ENCODE assay signal across 16 cellular contexts in the genomic region with DNA sequence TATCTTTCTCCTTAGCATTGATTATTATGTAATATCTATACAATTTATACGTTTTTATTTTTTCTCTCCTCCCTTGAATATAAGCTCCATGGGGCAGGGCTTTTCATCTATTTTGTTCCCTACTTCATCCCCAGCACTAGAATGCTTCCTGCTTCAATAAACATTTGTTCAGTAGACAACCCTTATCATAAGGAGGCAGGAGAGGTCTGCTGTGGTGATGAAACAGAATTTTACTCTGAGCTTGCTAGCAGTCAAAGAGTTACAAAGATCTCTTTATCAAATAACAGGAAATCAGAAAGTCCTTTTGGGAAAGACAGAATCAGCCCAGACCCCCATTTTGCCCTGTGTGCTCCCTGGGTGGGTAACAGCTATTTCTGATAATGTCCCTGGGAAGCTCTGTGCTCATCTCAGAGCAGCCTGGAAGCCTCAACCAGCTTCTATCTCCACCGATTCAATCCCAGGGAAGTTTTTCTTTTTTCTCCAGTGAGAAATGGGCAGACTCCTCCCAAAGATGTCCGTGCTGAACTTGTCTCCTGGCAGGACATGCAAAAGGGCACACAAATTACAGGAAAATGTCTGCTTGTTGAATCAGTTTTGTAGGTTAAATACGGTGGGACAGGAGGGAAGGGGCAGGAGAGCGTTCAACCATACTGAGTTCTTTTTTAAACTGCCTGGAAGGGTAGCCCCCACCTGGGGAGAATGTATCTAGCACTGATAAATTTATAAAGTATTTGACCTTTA.
DNase-seq lines count a peak whose midpoint lies in the region; ATAC-seq, FAIRE-seq and TF ChIP-seq lines count a peak whose summit lies in the region.
"Had no signal": no experiment of that assay in that cellular context is flagged by ENCODE, and none has a peak within 500 bp of the region (broad histone marks: within the 10 kb centered on the region; RNA-seq: fewer than 3 reads in every experiment).

No MANE protein-coding gene starts in this region.

- H2AFZ ChIP-seq in SK-N-SH (ENCODE audit: low read depth) (peak overlapping the region; percentile 14; the same call in 1 of the 2 replicates), H1 (ENCODE audit: low read length) (peak overlapping the region; percentile 86)

- no peak overlapping the region for H2BK20ac ChIP-seq in H1 (ENCODE audit: low read length)

- no peak overlapping the region for H3K14ac ChIP-seq in H1 (ENCODE audit: insufficient read length)

- no peak overlapping the region for H4K8ac ChIP-seq in H1 (ENCODE audit: extremely low read depth, insufficient read depth, low read length)

- H3K79me1 ChIP-seq in H1 (ENCODE audit: low read depth, low read length), result no peaks in the 10 kb centered on the region

- H3K4me3 Mint-ChIP-seq in neural crest cell, result no peak overlapping the region
- H3K4me3 Mint-ChIP-seq in CD4-positive, alpha-beta memory T cell, result no peak overlapping the region
- H3K4me3 Mint-ChIP-seq: activated naive CD4-positive, alpha-beta T cell treated with anti-CD3 and anti-CD28 coated beads, Interleukin-2, amount 50 U/mL, for 24 hours; stimulated activated effector memory CD8-positive, alpha-beta T cell treated with anti-CD3 and anti-CD28 coated beads, Interleukin-12 subunit alpha, Interleukin-12 subunit beta, amount 100 ng/mL, for 72 hours had no signal

- ATAC-seq in SK-N-SH treated with all-trans-retinoic acid at 6 μM for 48 hours, result no peak
- ATAC-seq in HG02588 (IDR thresholded peaks at IDR 0.05; ENCODE audit: unreplicated experiment), result no peak
- no peak for ATAC-seq in lower lobe of right lung
- ATAC-seq: stimulated activated effector memory CD8-positive, alpha-beta T cell treated with anti-CD3 and anti-CD28 coated beads, Interleukin-12 subunit alpha, Interleukin-12 subunit beta, amount 100 ng/mL, for 72 hours had no signal

- no peaks in the 10 kb centered on the region for H3K27me3 Mint-ChIP-seq in neural crest cell (ENCODE audit: low read depth)
- peaks cover 3 to 7% of the 10 kb centered on the region in 2 donors for H3K27me3 Mint-ChIP-seq in CD4-positive, alpha-beta memory T cell

- H3K4me1 Mint-ChIP-seq in neural crest cell, result peaks cover 42% of the 10 kb centered on the region
- H3K4me1 Mint-ChIP-seq in CD4-positive, alpha-beta memory T cell, result peaks cover 0 to 1% (median 0%) of the 10 kb centered on the region in 4 donors
- H3K4me1 Mint-ChIP-seq: activated naive CD4-positive, alpha-beta T cell treated with anti-CD3 and anti-CD28 coated beads, Interleukin-2, amount 50 U/mL, for 24 hours had no signal

- no peak overlapping the region; the same call in 1 of the 2 replicates for H2BK12ac ChIP-seq in H1 (ENCODE audit: low read depth, low read length)

- H3K36me3 ChIP-seq in SK-N-SH (replicated peaks in 1 of 2; ENCODE audit: control insufficient read depth in 1 of 2, insufficient read depth in 2 of 2, low read length in 1 of 2) (no peaks in the 10 kb centered on the region), H1 (ENCODE audit: control insufficient read depth in 2 of 4, insufficient read depth in 4 of 4, low read length in 3 of 4) (no peaks in the 10 kb centered on the region), thyroid gland (no peaks in the 10 kb centered on the region), lower lobe of right lung (no peaks in the 10 kb centered on the region)
- H3K36me3 ChIP-seq in CD4-positive, alpha-beta memory T cell (ENCODE audit: insufficient read depth, low read length), result no peaks in the 10 kb centered on the region

- H3F3A ChIP-seq in SK-N-SH (replicated peaks; ENCODE audit: insufficient read depth), result peaks cover 5% of the 10 kb centered on the region

- H2BK15ac ChIP-seq in H1 (ENCODE audit: low read length), result no peak overlapping the region

- CTCF ChIA-PET in SK-N-SH (lab: Yijun Ruan, JAX) (interaction anchor here (0.6 to 3.7 kb wide), 12 partner anchors 8 to 123 kb away, joined by 3 to 30 read pairs (median 4); a partner anchor contains a TSS), H1 (lab: Charles Lee; ENCODE audit: partially characterized antibody) (interaction anchor here (0.8 to 3.5 kb wide), 4 partner anchors 76 to 109 kb away, joined by 3 to 13 read pairs (median 4); no protein-coding TSS in a partner anchor)
- CTCF ChIA-PET in CD4-positive, alpha-beta memory T cell (lab: Charles Lee; ENCODE audit: partially characterized antibody), result no interaction called here

- H3K27me3 ChIP-seq in SK-N-SH (ENCODE audit: insufficient read depth), result no peaks in the 10 kb centered on the region; the same call in 1 of the 2 replicates
- H3K27me3 ChIP-seq in H1 (replicated peaks in 1 of 4; ENCODE audit: control insufficient read depth in 3 of 4, extremely low read depth in 1 of 4, insufficient read depth in 3 of 4, low read length in 3 of 4), result no peaks in the 10 kb centered on the region
- no peaks in the 10 kb centered on the region for H3K27me3 ChIP-seq in thyroid gland
- H3K27me3 ChIP-seq in lower lobe of right lung (ENCODE audit: low read depth), result no peaks in the 10 kb centered on the region
- no peaks in the 10 kb centered on the region for H3K27me3 ChIP-seq in CD4-positive, alpha-beta memory T cell (ENCODE audit: insufficient read depth, low read length)

- no peak overlapping the region for H3K23ac ChIP-seq in H1 (ENCODE audit: insufficient read length)

- no peak overlapping the region for H4K5ac ChIP-seq in H1 (ENCODE audit: insufficient read length, low read depth, low read length)

- H4K20me1 ChIP-seq in SK-N-SH (ENCODE audit: insufficient read depth) (no peaks in the 10 kb centered on the region), H1 (replicated peaks in 1 of 2; ENCODE audit: control insufficient read depth in 1 of 2, insufficient read depth in 2 of 2, low read length in 2 of 2) (no peaks in the 10 kb centered on the region)

- H3K4me2 ChIP-seq in SK-N-SH, result no peak overlapping the region
- no peak overlapping the region for H3K4me2 ChIP-seq in H1 (ENCODE audit: insufficient read depth in 1 of 2, low read depth in 2 of 2, low read length in 2 of 2)

- 58% methylated on average over 5 of the region's 5 CpGs for WGBS in SK-N-SH (ENCODE audit: low lambda C conversion rate)
- 75% methylated on average over 5 of the region's 5 CpGs; no CpG with 5 or more reads in 1 of the 2 experiments for WGBS in H1 (ENCODE audit: extremely low coverage in 1 of 2, insufficient coverage in 1 of 2, insufficient read length in 1 of 2, insufficient replicate concordance in 2 of 2, low coverage in 1 of 2, low lambda C conversion rate in 2 of 2, missing lambda C conversion rate in 1 of 2), 2 experiments
- WGBS in thyroid gland, 2 donors, result 68 to 72% methylated on average over 5 of the region's 5 CpGs

- H3K23me2 ChIP-seq in H1 (ENCODE audit: low read depth, low read length), result no peaks in the 10 kb centered on the region

- no peak overlapping the region for H2BK120ac ChIP-seq in H1 (replicated peaks; ENCODE audit: low read depth, low read length)

- H3K27ac ChIP-seq in SK-N-SH (ENCODE audit: low read depth in 2 of 2, low read length in 1 of 2), result peak overlapping the region in 1 of 2 experiments; percentile 24; a peak in 2 of 4 replicates
- no peak overlapping the region for H3K27ac ChIP-seq in H1 (ENCODE audit: low read depth, low read length)
- peak overlapping the region; percentile 8 to 95 (median 69) for H3K27ac ChIP-seq in thyroid gland
- no peak overlapping the region for H3K27ac ChIP-seq in lower lobe of right lung
- no peak overlapping the region for H3K27ac ChIP-seq in CD4-positive, alpha-beta memory T cell (ENCODE audit: low read depth, low read length)

- H3K4me1 ChIP-seq in SK-N-SH (ENCODE audit: control insufficient read depth in 1 of 2, insufficient read depth in 2 of 2, low read depth in 1 of 2, low read length in 1 of 2) (peaks cover 23 to 53% of the 10 kb centered on the region in 2 experiments), H1 (replicated peaks in 1 of 4; ENCODE audit: control insufficient read depth in 3 of 4, insufficient read depth in 4 of 4, low read length in 3 of 4) (peaks cover 0 to 18% (median 8%) of the 10 kb centered on the region in 4 experiments), thyroid gland (peaks cover 42 to 49% of the 10 kb centered on the region in 2 donors), lower lobe of right lung (peaks cover 35% of the 10 kb centered on the region)
- H3K4me1 ChIP-seq in CD4-positive, alpha-beta memory T cell (ENCODE audit: insufficient read depth, low read length), result no peaks in the 10 kb centered on the region

- no peaks in the 10 kb centered on the region for H3K79me2 ChIP-seq in SK-N-SH (ENCODE audit: insufficient read depth)
- no peaks in the 10 kb centered on the region; a peak in 1 of 4 replicates for H3K79me2 ChIP-seq in H1 (ENCODE audit: control insufficient read depth in 1 of 2, insufficient read depth in 2 of 2, low read length in 2 of 2)

- no peak overlapping the region for H2AK5ac ChIP-seq in H1 (ENCODE audit: low read depth, low read length)

- H3K4me3 ChIP-seq in SK-N-SH (ENCODE audit: low read depth in 2 of 2, low read length in 1 of 2) (no peak overlapping the region), H1 (ENCODE audit: extremely low read depth in 1 of 4, insufficient read depth in 2 of 4, low read depth in 3 of 4, low read length in 4 of 4) (no peak overlapping the region), thyroid gland (replicated peaks in 1 of 3) (no peak overlapping the region), lower lobe of right lung (no peak overlapping the region)
- H3K4me3 ChIP-seq in CD4-positive, alpha-beta memory T cell (ENCODE audit: low read length in 2 of 2), result no peak overlapping the region

- TF ChIP-seq CTCF in SK-N-SH (IDR thresholded peaks at IDR 0.05) (no peak), H1 (IDR thresholded peaks at IDR 0.05; ENCODE audit: control extremely low read depth in 1 of 3, insufficient read depth in 1 of 3, low read depth in 1 of 3, low read length in 3 of 3) (no peak), neural crest cell (conservative IDR thresholded peaks at IDR 0.05) (no peak), thyroid gland (IDR thresholded peaks at IDR 0.05) (no peak), lower lobe of right lung (IDR thresholded peaks at IDR 0.05) (no peak)

- H3K9ac ChIP-seq in SK-N-SH, result no peak overlapping the region
- H3K9ac ChIP-seq in H1 (replicated peaks in 1 of 4; ENCODE audit: extremely low read depth in 1 of 4, low read depth in 3 of 4, low read length in 3 of 4), result no peak overlapping the region

- no peak overlapping the region for H3K18ac ChIP-seq in H1 (ENCODE audit: extremely low read depth, low read length)

- DNase-seq in SK-N-SH (no peak), H1 (ENCODE audit: low read depth in 1 of 2, low spot score in 2 of 2) (no peak), neural crest cell (ENCODE audit: low read depth, low spot score) (no peak), thyroid gland (no peak), lower lobe of right lung (no peak)
- no peak for DNase-seq in CD4-positive, alpha-beta memory T cell
- DNase-seq: activated CD8-positive, alpha-beta memory T cell treated with anti-CD3 and anti-CD28 coated beads, Interleukin-2, amount 50 U/mL, for 4 hours; erythroblast; stimulated activated CD4-positive, alpha-beta T cell treated with anti-CD3 and anti-CD28 coated beads, Interleukin-4, amount 100 ng/mL, for 4 hours; SW 1271 had no signal

- no peaks in the 10 kb centered on the region for H3K9me3 Mint-ChIP-seq in neural crest cell
- peaks cover 0 to 3% (median 0%) of the 10 kb centered on the region in 8 donors for H3K9me3 Mint-ChIP-seq in CD4-positive, alpha-beta memory T cell
- H3K9me3 Mint-ChIP-seq: activated naive CD4-positive, alpha-beta T cell treated with anti-CD3 and anti-CD28 coated beads, Interleukin-2, amount 50 U/mL, for 24 hours; stimulated activated effector memory CD8-positive, alpha-beta T cell treated with anti-CD3 and anti-CD28 coated beads, Interleukin-12 subunit alpha, Interleukin-12 subunit beta, amount 100 ng/mL, for 72 hours had no signal

- TF ChIP-seq EP300 in SK-N-SH (IDR thresholded peaks at IDR 0.05; ENCODE audit: borderline replicate concordance in 1 of 2, low read depth in 1 of 2, low read length in 1 of 2) (no peak), H1 (IDR thresholded peaks at IDR 0.05; ENCODE audit: borderline replicate concordance in 1 of 2, low read depth in 2 of 2, low read length in 2 of 2) (no peak)

- no peak for FAIRE-seq in H1 (lab: Jason Lieb, UNC)
- FAIRE-seq: G401.6 had no signal

- no peak for TF ChIP-seq POLR2A in H1 (IDR thresholded peaks at IDR 0.05; ENCODE audit: control extremely low read depth in 1 of 2, low read depth in 2 of 2, low read length in 2 of 2)
- TF ChIP-seq POLR2A in thyroid gland (IDR thresholded peaks at IDR 0.05), result no peak

- H3K27ac Mint-ChIP-seq in neural crest cell (ENCODE audit: unreplicated experiment), result peak overlapping the region; percentile 57
- no peak overlapping the region for H3K27ac Mint-ChIP-seq in CD4-positive, alpha-beta memory T cell
- H3K27ac Mint-ChIP-seq: activated naive CD4-positive, alpha-beta T cell treated with anti-CD3 and anti-CD28 coated beads, Interleukin-2, amount 50 U/mL, for 24 hours; stimulated activated effector memory CD8-positive, alpha-beta T cell treated with anti-CD3 and anti-CD28 coated beads, Interleukin-12 subunit alpha, Interleukin-12 subunit beta, amount 100 ng/mL, for 72 hours had no signal

- H4K91ac ChIP-seq in H1 (replicated peaks; ENCODE audit: insufficient read length, low read length), result no peak overlapping the region

- H3K9me2 ChIP-seq in SK-N-SH, result no peaks in the 10 kb centered on the region

- no peaks in the 10 kb centered on the region for H3K36me3 Mint-ChIP-seq in neural crest cell (ENCODE audit: low read depth)
- H3K36me3 Mint-ChIP-seq in CD4-positive, alpha-beta memory T cell, result no peaks in the 10 kb centered on the region
- H3K36me3 Mint-ChIP-seq: activated naive CD4-positive, alpha-beta T cell treated with anti-CD3 and anti-CD28 coated beads, Interleukin-2, amount 50 U/mL, for 24 hours; stimulated activated effector memory CD8-positive, alpha-beta T cell treated with anti-CD3 and anti-CD28 coated beads, Interleukin-12 subunit alpha, Interleukin-12 subunit beta, amount 100 ng/mL, for 72 hours had no signal

- POLR2A ChIA-PET in SK-N-SH (lab: Yijun Ruan, JAX) (interaction anchor here (0.9 to 2.9 kb wide), 5 partner anchors 9 to 84 kb away, joined by 3 to 10 read pairs (median 6); a partner anchor contains a TSS), H1 (lab: Charles Lee; ENCODE audit: partially characterized antibody) (interaction anchor here (1.3 to 3.5 kb wide), 3 partner anchors 13 to 84 kb away, joined by 4 to 13 read pairs (median 5); a partner anchor contains a TSS)
- POLR2A ChIA-PET in CD4-positive, alpha-beta memory T cell (lab: Charles Lee; ENCODE audit: partially characterized antibody), result no interaction called here

- H3K4ac ChIP-seq in H1 (replicated peaks; ENCODE audit: insufficient read length, low read depth, low read length), result no peak overlapping the region

- TF ChIP-seq RAD21 in SK-N-SH (IDR thresholded peaks at IDR 0.05; ENCODE audit: low read length) (no peak), H1 (IDR thresholded peaks at IDR 0.05 in 1 of 2, conservative IDR thresholded peaks at IDR 0.05 in 1 of 2; ENCODE audit: low read depth in 2 of 2, low read length in 2 of 2) (no peak)

- no peaks in the 10 kb centered on the region for H3K9me3 ChIP-seq in SK-N-SH
- no peaks in the 10 kb centered on the region for H3K9me3 ChIP-seq in H1 (ENCODE audit: insufficient read depth in 2 of 2, low read depth in 1 of 2, low read length in 1 of 2)
- H3K9me3 ChIP-seq in thyroid gland, result no peaks in the 10 kb centered on the region
- no peaks in the 10 kb centered on the region for H3K9me3 ChIP-seq in lower lobe of right lung
- H3K9me3 ChIP-seq in CD4-positive, alpha-beta memory T cell (ENCODE audit: control insufficient read depth in 1 of 2, low read length in 2 of 2), result no peaks in the 10 kb centered on the region
- H3K9me3 ChIP-seq: Caco-2 had no signal

- H2BK5ac ChIP-seq in H1 (ENCODE audit: low read depth, low read length), result no peak overlapping the region

- intact Hi-C loops in thyroid gland (cut with DNase I), result no loop called here
- intact Hi-C loops in lower lobe of right lung (cut with DNase I), result no loop called here
- intact Hi-C loops in CD4-positive, alpha-beta memory T cell (cut with micrococcal nuclease), result no loop called here

- no peak overlapping the region for H3K56ac ChIP-seq in H1 (replicated peaks; ENCODE audit: insufficient read length, low read depth, low read length)

Comparison
In these comparisons a context has a peak if more than half of its experiments do, and no peak if none do; other contexts are left out.
1. H3K27ac ChIP-seq: peak in thyroid gland (3 of 3); none in H1 (single experiment), lower lobe of right lung (single experiment) and CD4-positive, alpha-beta memory T cell (single experiment).